2 cellular contexts compared by ENCODE assay signal in genomic region chr11:70087446-70088167, GRCh38.
TF ChIP-seq lines count a peak whose summit lies in the region.

No MANE protein-coding gene starts in this region.

TF ChIP-seq in SK-N-SH, 30 proteins besides CTCF, POLR2A, EP300 and RAD21 (continued from another document):
- no peak for TF ChIP-seq REST (IDR thresholded peaks at IDR 0.05; ENCODE audit: low read depth, low read length)
- TF ChIP-seq TCF12 (IDR thresholded peaks at IDR 0.05): no peak

TF ChIP-seq in SK-N-SH treated with all-trans-retinoic acid at 6 μM for 48 hours, 23 proteins besides CTCF, POLR2A, EP300 and RAD21 (continued from another document):
- TF ChIP-seq TCF4 (CRISPR knock-in tag; IDR thresholded peaks at IDR 0.05; ENCODE audit: borderline replicate concordance) (no peak), PATZ1 (CRISPR knock-in tag; IDR thresholded peaks at IDR 0.05; ENCODE audit: borderline replicate concordance) (no peak), ARNTL (CRISPR knock-in tag; IDR thresholded peaks at IDR 0.05; ENCODE audit: borderline replicate concordance, low read depth) (no peak), TSHZ2 (CRISPR knock-in tag; IDR thresholded peaks at IDR 0.05) (no peak), BACH2 (CRISPR knock-in tag; IDR thresholded peaks at IDR 0.05; ENCODE audit: borderline replicate concordance) (no peak), GLIS3 (CRISPR knock-in tag; IDR thresholded peaks at IDR 0.05) (no peak), RARB (CRISPR knock-in tag; IDR thresholded peaks at IDR 0.05) (no peak), SNAI2 (CRISPR knock-in tag; IDR thresholded peaks at IDR 0.05) (no peak), ZFP30 (CRISPR knock-in tag; IDR thresholded peaks at IDR 0.05) (no peak), ZNF565 (CRISPR knock-in tag; conservative IDR thresholded peaks at IDR 0.05; ENCODE audit: low read depth) (no peak), TOX (CRISPR knock-in tag; IDR thresholded peaks at IDR 0.05; ENCODE audit: borderline replicate concordance) (no peak), ESRRG (CRISPR knock-in tag; IDR thresholded peaks at IDR 0.05) (no peak)
- TF ChIP-seq, protein P1, sequence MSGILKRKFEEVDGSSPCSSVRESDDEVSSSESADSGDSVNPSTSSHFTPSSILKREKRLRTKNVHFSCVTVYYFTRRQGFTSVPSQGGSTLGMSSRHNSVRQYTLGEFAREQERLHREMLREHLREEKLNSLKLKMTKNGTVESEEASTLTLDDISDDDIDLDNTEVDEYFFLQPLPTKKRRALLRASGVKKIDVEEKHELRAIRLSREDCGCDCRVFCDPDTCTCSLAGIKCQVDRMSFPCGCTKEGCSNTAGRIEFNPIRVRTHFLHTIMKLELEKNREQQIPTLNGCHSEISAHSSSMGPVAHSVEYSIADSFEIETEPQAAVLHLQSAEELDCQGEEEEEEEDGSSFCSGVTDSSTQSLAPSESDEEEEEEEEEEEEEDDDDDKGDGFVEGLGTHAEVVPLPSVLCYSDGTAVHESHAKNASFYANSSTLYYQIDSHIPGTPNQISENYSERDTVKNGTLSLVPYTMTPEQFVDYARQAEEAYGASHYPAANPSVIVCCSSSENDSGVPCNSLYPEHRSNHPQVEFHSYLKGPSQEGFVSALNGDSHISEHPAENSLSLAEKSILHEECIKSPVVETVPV (CRISPR knock-in tag; IDR thresholded peaks at IDR 0.05): no peak
